12 cellular contexts compared by ENCODE assay signal in the genomic region with DNA sequence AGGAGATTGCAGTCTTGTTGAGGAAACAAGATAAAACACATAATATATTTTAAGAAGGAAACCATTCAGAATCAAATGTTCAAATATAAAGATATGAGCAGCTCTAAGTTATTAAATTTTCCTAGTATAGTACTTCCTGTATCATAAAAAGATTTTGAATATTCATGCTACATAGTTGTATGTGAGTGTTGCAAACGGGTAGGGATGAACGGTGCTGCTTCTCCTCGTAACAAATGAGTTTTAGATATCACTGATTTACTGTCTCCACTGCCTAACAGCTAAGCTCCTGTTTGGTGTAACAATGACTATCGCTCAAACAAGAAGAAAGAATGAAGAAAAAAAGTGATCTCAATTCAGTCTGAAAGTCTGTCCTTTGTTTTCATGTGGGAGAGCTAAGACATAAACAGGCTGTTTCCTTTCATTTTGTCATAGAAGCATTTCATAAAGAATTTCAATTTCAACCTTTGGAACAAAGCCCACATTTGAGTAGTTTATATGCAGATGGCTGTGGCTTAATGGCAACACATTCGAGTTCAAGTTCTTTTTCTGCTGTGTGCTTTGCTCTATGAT. TPM values are rescaled to one million over a fixed set of nuclear protein-coding genes. Genes with fewer than 3 reads are reported as not detected.
DNase-seq lines count a peak whose midpoint lies in the region; ATAC-seq and TF ChIP-seq lines count a peak whose summit lies in the region.
"Had no signal": no experiment of that assay in that cellular context is flagged by ENCODE, and none has a peak within 500 bp of the region (broad histone marks: within the 10 kb centered on the region; RNA-seq: fewer than 3 reads in every experiment).

No MANE protein-coding gene starts in this region.

- ATAC-seq in Right ventricle myocardium inferior (peak; percentile 13), heart right ventricle (no peak), upper lobe of right lung (no peak), HG02884 (IDR thresholded peaks at IDR 0.05; ENCODE audit: unreplicated experiment) (no peak)

- no peak for DNase-seq in Right ventricle myocardium inferior (ENCODE audit: missing footprints)
- no peak for DNase-seq in heart right ventricle
- peak; percentile 12 for DNase-seq in brain pericyte (ENCODE audit: low read depth, low spot score)
- peak; percentile 26 for DNase-seq in mesenchymal stem cell
- no peak for DNase-seq in upper lobe of right lung
- DNase-seq in NCI-H2196 treated with DMSO at 0.1 percent for 48 hours (lab: John Stamatoyannopoulos, UW; ENCODE audit: unreplicated experiment): no peak
- no peak for DNase-seq in NCI-H345 treated with DMSO at 0.1 percent for 48 hours (lab: John Stamatoyannopoulos, UW; ENCODE audit: unreplicated experiment)
- DNase-seq: activated CD4-positive, alpha-beta T cell treated with anti-CD3 and anti-CD28 coated beads for 48 hours; NCI-H345; stimulated activated CD4-positive, alpha-beta T cell treated with anti-CD3 and anti-CD28 coated beads, Interleukin-1b, Interleukin-23, amount 100 ng/mL, for 48 hours had no signal

- intact Hi-C loops in Right ventricle myocardium inferior (cut with DNase I): no loop called here
- intact Hi-C loops in heart right ventricle (cut with DNase I): no loop called here
- intact Hi-C loops in upper lobe of right lung (cut with DNase I): no loop called here

- H2BK15ac ChIP-seq in mesenchymal stem cell (ENCODE audit: low read depth, poor library complexity, severe bottlenecking): no peak overlapping the region

- no peak overlapping the region for H2BK12ac ChIP-seq in mesenchymal stem cell (ENCODE audit: low read length in 2 of 2)

- peaks cover 0 to 25% (median 15%) of the 10 kb centered on the region in 11 donors for H3K9me3 ChIP-seq in heart right ventricle
- H3K9me3 ChIP-seq in mesenchymal stem cell (ENCODE audit: control insufficient read depth, low read length): peaks cover 12% of the 10 kb centered on the region
- no peaks in the 10 kb centered on the region for H3K9me3 ChIP-seq in upper lobe of right lung
- H3K9me3 ChIP-seq: ascending aorta had no signal

- H2BK120ac ChIP-seq in mesenchymal stem cell (ENCODE audit: low read depth, low read length): no peak overlapping the region

- no peak overlapping the region for H2AK5ac ChIP-seq in mesenchymal stem cell (ENCODE audit: low read length, severe bottlenecking)

- WGBS in heart right ventricle, 2 donors: 27 to 42% methylated on average over 5 of the region's 5 CpGs
- WGBS in mesenchymal stem cell: 89% methylated on average over 4 of the region's 5 CpGs

- no peak overlapping the region for H3K14ac ChIP-seq in mesenchymal stem cell (ENCODE audit: low read length in 2 of 2)

- H4K91ac ChIP-seq in mesenchymal stem cell (ENCODE audit: low read length): no peak overlapping the region

- H3K4ac ChIP-seq in mesenchymal stem cell (ENCODE audit: low read depth in 1 of 2, low read length in 2 of 2): no peak overlapping the region

- H3K4me3 ChIP-seq in heart right ventricle (peak overlapping the region in 5 of 10 donors; percentile 5 to 26 (median 18)), mesenchymal stem cell (ENCODE audit: insufficient read depth in 1 of 2, low read depth in 1 of 2, low read length in 2 of 2) (peak overlapping the region in 1 of 2 experiments; percentile 68), upper lobe of right lung (peak overlapping the region; percentile 22)
- H3K4me3 ChIP-seq: ascending aorta had no signal

- H2AFZ ChIP-seq in mesenchymal stem cell (ENCODE audit: low read depth, low read length): no peak overlapping the region

- H3K9ac ChIP-seq in mesenchymal stem cell (ENCODE audit: low read length): peak overlapping the region; percentile 74

- H3K23ac ChIP-seq in mesenchymal stem cell (ENCODE audit: low read length in 2 of 2): no peak overlapping the region

- H2BK5ac ChIP-seq in mesenchymal stem cell (ENCODE audit: low read depth, low read length, poor library complexity, severe bottlenecking): no peak overlapping the region

- H3K27me3 ChIP-seq in heart right ventricle (peaks cover 0 to 4% (median 0%) of the 10 kb centered on the region in 7 donors), mesenchymal stem cell (ENCODE audit: control insufficient read depth in 1 of 2, insufficient read depth in 1 of 2, low read length in 2 of 2) (no peaks in the 10 kb centered on the region), upper lobe of right lung (no peaks in the 10 kb centered on the region)
- H3K27me3 ChIP-seq: ascending aorta had no signal

- H4K8ac ChIP-seq in mesenchymal stem cell (ENCODE audit: low read length): no peak overlapping the region

- peaks cover 0 to 27% (median 0%) of the 10 kb centered on the region in 9 donors for H3K36me3 ChIP-seq in heart right ventricle
- peaks cover 0 to 11% of the 10 kb centered on the region in 2 experiments for H3K36me3 ChIP-seq in mesenchymal stem cell (ENCODE audit: control insufficient read depth in 1 of 2, insufficient read depth in 2 of 2, low read depth in 1 of 2, low read length in 2 of 2)
- H3K36me3 ChIP-seq in upper lobe of right lung: no peaks in the 10 kb centered on the region
- H3K36me3 ChIP-seq: ascending aorta had no signal

- H3K27ac ChIP-seq in heart right ventricle: peak overlapping the region in 1 of 10 donors; percentile 5
- no peak overlapping the region for H3K27ac ChIP-seq in mesenchymal stem cell (ENCODE audit: low read length, poor library complexity, severe bottlenecking)
- H3K27ac ChIP-seq in upper lobe of right lung: no peak overlapping the region
- H3K27ac ChIP-seq: ascending aorta had no signal

- H3K4me2 ChIP-seq in mesenchymal stem cell (ENCODE audit: low read length, poor library complexity, severe bottlenecking): no peak overlapping the region

- no peak for TF ChIP-seq CTCF in heart right ventricle (IDR thresholded peaks at IDR 0.05)
- no peak for TF ChIP-seq CTCF in upper lobe of right lung (IDR thresholded peaks at IDR 0.05)

- H3K79me1 ChIP-seq in mesenchymal stem cell (replicated peaks; ENCODE audit: low read length, poor library complexity, severe bottlenecking): no peaks in the 10 kb centered on the region

- no peak overlapping the region for H3K18ac ChIP-seq in mesenchymal stem cell (ENCODE audit: low read depth in 1 of 2, low read length in 2 of 2)

- H3K4me1 ChIP-seq in heart right ventricle: peaks cover 0 to 26% (median 4%) of the 10 kb centered on the region in 9 donors
- peaks cover 1% of the 10 kb centered on the region for H3K4me1 ChIP-seq in mesenchymal stem cell (ENCODE audit: control insufficient read depth, insufficient read depth, low read depth, low read length)
- no peaks in the 10 kb centered on the region for H3K4me1 ChIP-seq in upper lobe of right lung
- H3K4me1 ChIP-seq: ascending aorta had no signal

RNA-seq across cellular contexts. Expression of a gene that starts 26.1 kb away (rescaled TPM):
- total RNA-seq in Right ventricle myocardium inferior (276 TPM), heart right ventricle (100 to 1,000 TPM; 181 to 258 (median 214) TPM), upper lobe of right lung (104 TPM)
- 100 to 1,000 TPM; 178 to 276 TPM for polyA plus RNA-seq in heart right ventricle
- 522 TPM for polyA plus RNA-seq in mesenchymal stem cell (2013, experiment 1 of 2)
- polyA plus RNA-seq in mesenchymal stem cell (2013, experiment 2 of 2): 530 TPM

Comparison
In these comparisons a context has a peak if more than half of its experiments do, and no peak if none do; other contexts are left out.
1. DNase-seq: peak in brain pericyte (single experiment) and mesenchymal stem cell (single experiment); none in Right ventricle myocardium inferior (single experiment), heart right ventricle (0 of 2), upper lobe of right lung (single experiment), NCI-H2196 treated with DMSO at 0.1 percent for 48 hours (single experiment) and NCI-H345 treated with DMSO at 0.1 percent for 48 hours (single experiment).